In genomic region chr5:5380298-5380697, GRCh38 we compare ENCODE assay signal across 18 cellular contexts.
"Had no signal": no experiment of that assay in that cellular context is flagged by ENCODE, and none has a peak within 500 bp of the region (broad histone marks: within the 10 kb centered on the region; RNA-seq: fewer than 3 reads in every experiment).

No MANE protein-coding gene starts in this region.

- H3K4me1 ChIP-seq: ascending aorta, esophagus squamous epithelium, lower lobe of right lung, prostate gland, testis had no signal

- H3K4me3 ChIP-seq: ascending aorta, cardiac muscle cell, esophagus squamous epithelium, lower lobe of right lung, prostate gland, skin epidermis, testis had no signal

- H3K36me3 ChIP-seq: ascending aorta, cardiac muscle cell, esophagus squamous epithelium, lower lobe of right lung, prostate gland had no signal

- H3K9me3 ChIP-seq: ascending aorta, esophagus squamous epithelium, lower lobe of right lung, prostate gland, testis had no signal

- H3K27me3 ChIP-seq: ascending aorta, cardiac muscle cell, esophagus squamous epithelium, testis had no signal

- ATAC-seq: activated CD8-positive, alpha-beta T cell treated with anti-CD3 and anti-CD28 coated beads, Interleukin-2, amount 10 ng/mL, durations not matched to agents 7 days and 5 days; activated T-cell treated with anti-CD3 and anti-CD28 coated beads, Interleukin-2, amount 50 U/mL, for 4 hours; lower lobe of right lung; right cardiac atrium; stimulated activated naive CD8-positive, alpha-beta T cell treated with anti-CD3 and anti-CD28 coated beads, Interleukin-15, amount 100 ng/mL, for 72 hours had no signal

- DNase-seq: activated CD4-positive, alpha-beta T cell treated with anti-CD3 and anti-CD28 coated beads, Interleukin-2, amount 10 ng/mL, durations not matched to agents 24 days and 14 days; activated CD4-positive, CD25-positive, alpha-beta regulatory T cell; activated CD8-positive, alpha-beta T cell treated with anti-CD3 and anti-CD28 coated beads, Interleukin-2, amount 10 ng/mL, durations not matched to agents 7 days and 5 days; activated effector memory CD4-positive, alpha-beta T cell treated with Interleukin-2 at 50 U/mL for 16 hours; activated naive CD4-positive, alpha-beta T cell treated with anti-CD3 and anti-CD28 coated beads, Interleukin-2, amount 10 ng/mL, durations not matched to agents 7 days and 5 days; activated T-cell treated with anti-CD3 and anti-CD28 coated beads, Interleukin-2, amount 50 U/mL, for 4 hours; effector memory CD4-positive, alpha-beta T cell; esophagus squamous epithelium; lower lobe of right lung; right cardiac atrium; stimulated activated CD4-positive, alpha-beta T cell treated with anti-CD3 and anti-CD28 coated beads, Interleukin-15, amount 100 ng/mL, for 24 hours; stimulated activated CD4-positive, alpha-beta T cell treated with anti-CD3 and anti-CD28 coated beads, Interleukin-2, amount 100 ng/mL, for 48 hours; stimulated activated naive CD8-positive, alpha-beta T cell treated with anti-CD3 and anti-CD28 coated beads, Interleukin-15, amount 100 ng/mL, for 72 hours; testis had no signal

- H3K27ac ChIP-seq: ascending aorta, cardiac muscle cell, esophagus squamous epithelium, lower lobe of right lung, prostate gland, skin epidermis, testis had no signal
